ENCODE assay signal across 25 cellular contexts in genomic region chr2:100396483-100396882, GRCh38.
"Had no signal": no experiment of that assay in that cellular context is flagged by ENCODE, and none has a peak within 500 bp of the region (broad histone marks: within the 10 kb centered on the region; RNA-seq: fewer than 3 reads in every experiment).

No MANE protein-coding gene starts in this region.

- H3K4me1 Mint-ChIP-seq: naive thymus-derived CD4-positive, alpha-beta T cell; nephron; stimulated activated effector memory CD8-positive, alpha-beta T cell treated with anti-CD3 and anti-CD28 coated beads, Interleukin-12 subunit alpha, Interleukin-12 subunit beta, amount 100 ng/mL, for 72 hours had no signal

- H3K9me3 Mint-ChIP-seq: naive thymus-derived CD4-positive, alpha-beta T cell; nephron; stimulated activated effector memory CD8-positive, alpha-beta T cell treated with anti-CD3 and anti-CD28 coated beads, Interleukin-12 subunit alpha, Interleukin-12 subunit beta, amount 100 ng/mL, for 72 hours; stimulated activated naive CD8-positive, alpha-beta T cell treated with anti-CD3 and anti-CD28 coated beads, Interleukin-15, Interleukin-2, amounts not matched to agents 100 ng/mL and 50 ng/mL, for 24 hours had no signal

- H3K9me3 ChIP-seq: esophagus squamous epithelium, heart right ventricle, left lung, ovary, psoas muscle, sigmoid colon, thoracic aorta, tibial nerve, upper lobe of left lung had no signal

- H3K4me3 ChIP-seq: coronary artery, esophagus squamous epithelium, heart right ventricle, left lung, ovary, psoas muscle, sigmoid colon, thoracic aorta, tibial nerve, upper lobe of left lung had no signal

- H3K27me3 ChIP-seq: esophagus squamous epithelium, heart right ventricle, left lung, ovary, sigmoid colon, tibial nerve, upper lobe of left lung had no signal

- H3K4me3 Mint-ChIP-seq: naive thymus-derived CD4-positive, alpha-beta T cell; nephron; stimulated activated effector memory CD8-positive, alpha-beta T cell treated with anti-CD3 and anti-CD28 coated beads, Interleukin-12 subunit alpha, Interleukin-12 subunit beta, amount 100 ng/mL, for 72 hours; stimulated activated naive CD8-positive, alpha-beta T cell treated with anti-CD3 and anti-CD28 coated beads, Interleukin-15, Interleukin-2, amounts not matched to agents 100 ng/mL and 50 ng/mL, for 24 hours had no signal

- DNase-seq: effector memory CD4-positive, alpha-beta T cell; esophagus squamous epithelium; foreskin melanocyte; glutamatergic neuron; heart right ventricle; hippocampal formation; left cardiac atrium; left lung; mesendoderm; midbrain; naive thymus-derived CD4-positive, alpha-beta T cell; ovary; posterior cingulate gyrus; psoas muscle; right cardiac atrium; sigmoid colon; stimulated activated CD4-positive, alpha-beta T cell treated with anti-CD3 and anti-CD28 coated beads, Interleukin-2, amount 100 ng/mL, for 24 hours; stimulated activated CD4-positive, alpha-beta T cell treated with anti-CD3 and anti-CD28 coated beads, Interleukin-4, amount 100 ng/mL, for 24 hours; upper lobe of left lung had no signal

- H3K27me3 Mint-ChIP-seq: naive thymus-derived CD4-positive, alpha-beta T cell; stimulated activated naive CD8-positive, alpha-beta T cell treated with anti-CD3 and anti-CD28 coated beads, Interleukin-15, Interleukin-2, amounts not matched to agents 100 ng/mL and 50 ng/mL, for 24 hours had no signal

- H3K36me3 ChIP-seq: ovary had no signal

- ATAC-seq: heart right ventricle; left cardiac atrium; left lung; naive thymus-derived CD4-positive, alpha-beta T cell; psoas muscle; right cardiac atrium had no signal

- H3K27ac Mint-ChIP-seq: naive thymus-derived CD4-positive, alpha-beta T cell; nephron; stimulated activated effector memory CD8-positive, alpha-beta T cell treated with anti-CD3 and anti-CD28 coated beads, Interleukin-12 subunit alpha, Interleukin-12 subunit beta, amount 100 ng/mL, for 72 hours; stimulated activated naive CD8-positive, alpha-beta T cell treated with anti-CD3 and anti-CD28 coated beads, Interleukin-15, Interleukin-2, amounts not matched to agents 100 ng/mL and 50 ng/mL, for 24 hours had no signal

- H3K27ac ChIP-seq: coronary artery, esophagus squamous epithelium, heart right ventricle, left lung, ovary, psoas muscle, sigmoid colon, thoracic aorta, tibial nerve, upper lobe of left lung had no signal

- H3K4me1 ChIP-seq: esophagus squamous epithelium, left lung, psoas muscle, sigmoid colon, tibial nerve, upper lobe of left lung had no signal
